33 cellular contexts compared by ENCODE assay signal in the genomic region with DNA sequence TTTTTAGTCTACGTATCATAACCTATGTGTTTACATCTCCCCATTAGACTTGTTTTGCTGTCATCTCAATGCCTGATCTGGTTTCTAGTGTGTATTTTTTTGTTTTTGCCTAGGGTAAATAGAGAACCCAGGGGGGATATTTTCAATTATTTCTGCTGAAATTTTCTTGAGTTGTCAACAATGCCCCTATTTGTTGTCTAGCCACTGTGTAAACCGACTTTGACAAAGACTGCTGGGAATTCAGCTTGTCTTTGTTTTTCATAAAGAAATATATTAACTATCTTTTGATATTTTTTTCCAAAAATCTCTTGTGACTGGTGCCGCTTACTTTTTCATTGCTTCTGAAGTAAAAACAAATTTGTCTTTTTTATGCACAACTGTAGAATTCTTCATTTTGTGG.
"Had no signal": no experiment of that assay in that cellular context is flagged by ENCODE, and none has a peak within 500 bp of the region (broad histone marks: within the 10 kb centered on the region; RNA-seq: fewer than 3 reads in every experiment).

No MANE protein-coding gene starts in this region.

- H3K4me3 Mint-ChIP-seq: activated CD4-positive, alpha-beta memory T cell treated with anti-CD3 and anti-CD28 coated beads for 36 hours; activated CD4-positive, alpha-beta T cell treated with anti-CD3 and anti-CD28 coated beads for 36 hours; activated CD4-positive, alpha-beta T cell treated with anti-CD3 and anti-CD28 coated beads, Interleukin-2, amount 10 ng/mL, durations not matched to agents 24 days and 14 days; activated CD8-positive, alpha-beta memory T cell treated with anti-CD3 and anti-CD28 coated beads, Interleukin-2, amount 10 ng/mL, durations not matched to agents 7 days and 5 days; activated CD8-positive, alpha-beta T cell treated with anti-CD3 and anti-CD28 coated beads, Interleukin-2, amount 10 ng/mL, durations not matched to agents 7 days and 5 days; activated naive CD4-positive, alpha-beta T cell treated with anti-CD3 and anti-CD28 coated beads for 36 hours; activated naive CD4-positive, alpha-beta T cell treated with anti-CD3 and anti-CD28 coated beads, Interleukin-2, amount 50 U/mL, for 24 hours; activated naive CD8-positive, alpha-beta T cell treated with anti-CD3 and anti-CD28 coated beads for 36 hours; activated naive CD8-positive, alpha-beta T cell treated with anti-CD3 and anti-CD28 coated beads, Interleukin-2, amount 50 U/mL, for 24 hours; activated T-helper 1 cell treated with anti-CD3 and anti-CD28 coated beads, Interleukin-12 subunit alpha, Interleukin-12 subunit beta, Interleukin-2, Interleukin-4 antibody, amounts not matched to agents 30 ng/mL and 10 ng/mL and 1 ng/mL, durations not matched to agents 14 hours and 24 hours and 36 hours; brain; endodermal cell; T-helper 17 cell; T-helper 2 cell treated with Interferon-gamma antibody and Interleukin-4, amounts not matched to agents 5 μg/mL and 100 μg/mL, for 36 hours had no signal

- H3K36me3 Mint-ChIP-seq: activated CD4-positive, alpha-beta memory T cell treated with anti-CD3 and anti-CD28 coated beads for 36 hours; activated CD8-positive, alpha-beta memory T cell treated with anti-CD3 and anti-CD28 coated beads, Interleukin-2, amount 10 ng/mL, durations not matched to agents 7 days and 5 days; activated naive CD4-positive, alpha-beta T cell treated with anti-CD3 and anti-CD28 coated beads, Interleukin-2, amount 50 U/mL, for 24 hours; activated naive CD8-positive, alpha-beta T cell treated with anti-CD3 and anti-CD28 coated beads for 36 hours had no signal

- H3K9me3 Mint-ChIP-seq: activated CD4-positive, alpha-beta memory T cell treated with anti-CD3 and anti-CD28 coated beads for 36 hours; activated CD4-positive, alpha-beta T cell treated with anti-CD3 and anti-CD28 coated beads, Interleukin-2, amount 10 ng/mL, durations not matched to agents 24 days and 14 days; activated naive CD4-positive, alpha-beta T cell treated with anti-CD3 and anti-CD28 coated beads for 36 hours; activated naive CD4-positive, alpha-beta T cell treated with anti-CD3 and anti-CD28 coated beads, Interleukin-2, amount 50 U/mL, for 24 hours; activated naive CD8-positive, alpha-beta T cell treated with anti-CD3 and anti-CD28 coated beads for 36 hours; activated naive CD8-positive, alpha-beta T cell treated with anti-CD3 and anti-CD28 coated beads, Interleukin-2, amount 50 U/mL, for 24 hours; activated T-helper 1 cell treated with anti-CD3 and anti-CD28 coated beads, Interleukin-12 subunit alpha, Interleukin-12 subunit beta, Interleukin-2, Interleukin-4 antibody, amounts not matched to agents 30 ng/mL and 10 ng/mL and 1 ng/mL, durations not matched to agents 14 hours and 24 hours and 36 hours; activated T-helper 2 cell treated with anti-CD3 and anti-CD28 coated beads, Interferon-gamma antibody, Interleukin-2, Interleukin-4, amounts not matched to agents 10 μg/mL and 5 μg/mL and 100 μg/mL, durations not matched to agents 14 hours and 24 hours and 36 hours; brain; endodermal cell; T-helper 2 cell treated with Interferon-gamma antibody and Interleukin-4, amounts not matched to agents 5 μg/mL and 100 μg/mL, for 36 hours had no signal

- ATAC-seq: activated CD4-positive, alpha-beta T cell treated with anti-CD3 and anti-CD28 coated beads for 36 hours; activated CD8-positive, alpha-beta memory T cell treated with anti-CD3 and anti-CD28 coated beads, Interleukin-2, amount 10 ng/mL, durations not matched to agents 7 days and 5 days; activated CD8-positive, alpha-beta T cell treated with anti-CD3 and anti-CD28 coated beads, Interleukin-2, amount 10 ng/mL, durations not matched to agents 7 days and 5 days; activated naive CD8-positive, alpha-beta T cell treated with anti-CD3 and anti-CD28 coated beads, Interleukin-2, amount 50 U/mL, for 24 hours; esophagus mucosa; gastrocnemius medialis; T-helper 17 cell had no signal

- H3K27ac Mint-ChIP-seq: activated CD4-positive, alpha-beta memory T cell treated with anti-CD3 and anti-CD28 coated beads for 36 hours; activated CD4-positive, alpha-beta T cell treated with anti-CD3 and anti-CD28 coated beads for 36 hours; activated CD4-positive, alpha-beta T cell treated with anti-CD3 and anti-CD28 coated beads, Interleukin-2, amount 10 ng/mL, durations not matched to agents 24 days and 14 days; activated CD8-positive, alpha-beta memory T cell treated with anti-CD3 and anti-CD28 coated beads, Interleukin-2, amount 10 ng/mL, durations not matched to agents 7 days and 5 days; activated CD8-positive, alpha-beta T cell treated with anti-CD3 and anti-CD28 coated beads, Interleukin-2, amount 10 ng/mL, durations not matched to agents 7 days and 5 days; activated naive CD4-positive, alpha-beta T cell treated with anti-CD3 and anti-CD28 coated beads for 36 hours; activated naive CD4-positive, alpha-beta T cell treated with anti-CD3 and anti-CD28 coated beads, Interleukin-2, amount 50 U/mL, for 24 hours; activated naive CD8-positive, alpha-beta T cell treated with anti-CD3 and anti-CD28 coated beads for 36 hours; activated naive CD8-positive, alpha-beta T cell treated with anti-CD3 and anti-CD28 coated beads, Interleukin-2, amount 50 U/mL, for 24 hours; activated T-helper 1 cell treated with anti-CD3 and anti-CD28 coated beads, Interleukin-12 subunit alpha, Interleukin-12 subunit beta, Interleukin-2, Interleukin-4 antibody, amounts not matched to agents 30 ng/mL and 10 ng/mL and 1 ng/mL, durations not matched to agents 14 hours and 24 hours and 36 hours; activated T-helper 2 cell treated with anti-CD3 and anti-CD28 coated beads, Interferon-gamma antibody, Interleukin-2, Interleukin-4, amounts not matched to agents 10 μg/mL and 5 μg/mL and 100 μg/mL, durations not matched to agents 14 hours and 24 hours and 36 hours; brain; endodermal cell; T-helper 17 cell; T-helper 2 cell treated with Interferon-gamma antibody and Interleukin-4, amounts not matched to agents 5 μg/mL and 100 μg/mL, for 36 hours had no signal

- DNase-seq: activated CD4-positive, alpha-beta memory T cell treated with anti-CD3 and anti-CD28 coated beads for 36 hours; activated CD4-positive, alpha-beta T cell treated with anti-CD3 and anti-CD28 coated beads for 36 hours; activated CD4-positive, alpha-beta T cell treated with anti-CD3 and anti-CD28 coated beads, Interleukin-2, amount 10 ng/mL, durations not matched to agents 24 days and 14 days; activated CD4-positive, CD25-positive, alpha-beta regulatory T cell; activated CD4-positive, CD25-positive, alpha-beta regulatory T cell treated with anti-CD3 and anti-CD28 coated beads, Interleukin-2, amount 50 U/mL, for 72 hours; activated CD8-positive, alpha-beta memory T cell treated with anti-CD3 and anti-CD28 coated beads, Interleukin-2, amount 10 ng/mL, durations not matched to agents 7 days and 5 days; activated CD8-positive, alpha-beta memory T cell treated with anti-CD3 and anti-CD28 coated beads, Interleukin-2, amount 50 U/mL, for 4 hours; activated CD8-positive, alpha-beta T cell treated with anti-CD3 and anti-CD28 coated beads, Interleukin-2, amount 10 ng/mL, durations not matched to agents 7 days and 5 days; activated effector memory CD4-positive, alpha-beta T cell treated with anti-CD3 and anti-CD28 coated beads, Interleukin-2, amount 50 U/mL, for 16 hours; activated naive CD4-positive, alpha-beta T cell treated with anti-CD3 and anti-CD28 coated beads for 36 hours; activated naive CD8-positive, alpha-beta T cell treated with anti-CD3 and anti-CD28 coated beads for 36 hours; activated naive CD8-positive, alpha-beta T cell treated with anti-CD3 and anti-CD28 coated beads, Interleukin-2, amount 50 U/mL, for 24 hours; activated T-cell treated with anti-CD3 and anti-CD28 coated beads, Interleukin-2, amount 50 U/mL, for 1 hour; activated T-cell treated with anti-CD3 and anti-CD28 coated beads, Interleukin-2, amount 50 U/mL, for 48 hours; adrenal gland; amygdala; central memory CD4-positive, alpha-beta T cell; cerebellar nuclear complex; colonic mucosa; effector memory CD4-positive, alpha-beta T cell; endodermal cell; foreskin fibroblast; gastrocnemius medialis; SW 1271; T-helper 1 cell; T-helper 17 cell; T1000 had no signal

- H3K4me1 Mint-ChIP-seq: activated CD4-positive, alpha-beta T cell treated with anti-CD3 and anti-CD28 coated beads for 36 hours; activated CD4-positive, alpha-beta T cell treated with anti-CD3 and anti-CD28 coated beads, Interleukin-2, amount 10 ng/mL, durations not matched to agents 24 days and 14 days; activated CD8-positive, alpha-beta memory T cell treated with anti-CD3 and anti-CD28 coated beads, Interleukin-2, amount 10 ng/mL, durations not matched to agents 7 days and 5 days; activated naive CD4-positive, alpha-beta T cell treated with anti-CD3 and anti-CD28 coated beads, Interleukin-2, amount 50 U/mL, for 24 hours; activated naive CD8-positive, alpha-beta T cell treated with anti-CD3 and anti-CD28 coated beads for 36 hours; activated naive CD8-positive, alpha-beta T cell treated with anti-CD3 and anti-CD28 coated beads, Interleukin-2, amount 50 U/mL, for 24 hours had no signal

- H3K27me3 Mint-ChIP-seq: activated CD4-positive, alpha-beta memory T cell treated with anti-CD3 and anti-CD28 coated beads for 36 hours; activated CD4-positive, alpha-beta T cell treated with anti-CD3 and anti-CD28 coated beads for 36 hours; activated CD4-positive, alpha-beta T cell treated with anti-CD3 and anti-CD28 coated beads, Interleukin-2, amount 10 ng/mL, durations not matched to agents 24 days and 14 days; activated CD8-positive, alpha-beta memory T cell treated with anti-CD3 and anti-CD28 coated beads, Interleukin-2, amount 10 ng/mL, durations not matched to agents 7 days and 5 days; activated naive CD4-positive, alpha-beta T cell treated with anti-CD3 and anti-CD28 coated beads, Interleukin-2, amount 50 U/mL, for 24 hours; activated naive CD8-positive, alpha-beta T cell treated with anti-CD3 and anti-CD28 coated beads, Interleukin-2, amount 50 U/mL, for 24 hours; brain; T-helper 17 cell had no signal
